In genomic region chr10:116848032-116848911, GRCh38 we compare ENCODE assay signal across 7 cellular contexts. TPM values are rescaled to one million over a fixed set of nuclear protein-coding genes. Genes with fewer than 3 reads are reported as not detected.
DNase-seq lines count a peak whose midpoint lies in the region; ATAC-seq, FAIRE-seq and TF ChIP-seq lines count a peak whose summit lies in the region.

No MANE protein-coding gene starts in this region.

- peak overlapping the region; percentile 95 for H3K27ac Mint-ChIP-seq in MCF 10A (ENCODE audit: low read depth, unreplicated experiment)
- peak overlapping the region; percentile 95 for H3K27ac Mint-ChIP-seq in mesothelial cell of epicardium

- DNase-seq in GM13977 (ENCODE audit: low spot score), result peak; percentile 77
- DNase-seq in MCF 10A (ENCODE audit: unreplicated experiment), result peak; percentile 12
- no peak for DNase-seq in mesothelial cell of epicardium (ENCODE audit: low spot score in 2 of 2, unreplicated experiment in 2 of 2)
- no peak for DNase-seq in posterior vena cava (ENCODE audit: low spot score)
- no peak for DNase-seq in urothelium cell line (ENCODE audit: low spot score)

- no peaks in the 10 kb centered on the region for H3K9me3 Mint-ChIP-seq in MCF 10A (ENCODE audit: unreplicated experiment)
- no peaks in the 10 kb centered on the region for H3K9me3 Mint-ChIP-seq in mesothelial cell of epicardium

- CTCF ChIA-PET in MCF 10A (lab: Yijun Ruan, JAX), result interaction anchor here (0.6 to 1.5 kb wide), 3 partner anchors 319 to 884 kb away, joined by 3 to 8 read pairs (median 4); no protein-coding TSS in a partner anchor

- in situ Hi-C loops in GM13977 (cut with MboI; ENCODE audit: low pct_unique_long_range_greater_than_20kb, low sequenced_read_pairs, unreplicated experiment), result no loop called here

- POLR2A ChIA-PET in MCF 10A (lab: Yijun Ruan, JAX), result interaction anchor here (0.8 to 2.3 kb wide), 7 partner anchors 8 to 319 kb away, joined by 3 to 24 read pairs (median 6); no protein-coding TSS in a partner anchor

- H3K4me3 Mint-ChIP-seq in MCF 10A (ENCODE audit: unreplicated experiment), result peak overlapping the region; percentile 90
- H3K4me3 Mint-ChIP-seq in mesothelial cell of epicardium, result peak overlapping the region; percentile 89

- intact Hi-C loops in MCF 10A (cut with micrococcal nuclease) (loop anchor here (2.0 kb wide), 1 partner anchor 157 kb away; the partner anchor contains the start of gene SHTN1), posterior vena cava (cut with DNase I) (no loop called here)

- H3K4me1 Mint-ChIP-seq in MCF 10A (ENCODE audit: insufficient read depth, unreplicated experiment) (peaks cover 29% of the 10 kb centered on the region), mesothelial cell of epicardium (peaks cover 20% of the 10 kb centered on the region)

- no peaks in the 10 kb centered on the region for H3K36me3 Mint-ChIP-seq in MCF 10A (ENCODE audit: insufficient read depth, unreplicated experiment)
- H3K36me3 Mint-ChIP-seq in mesothelial cell of epicardium, result no peaks in the 10 kb centered on the region

- H3K27me3 Mint-ChIP-seq in MCF 10A (ENCODE audit: insufficient read depth, unreplicated experiment) (no peaks in the 10 kb centered on the region), mesothelial cell of epicardium (ENCODE audit: low read depth) (peaks cover 2% of the 10 kb centered on the region)

- ATAC-seq in GM21367 (IDR thresholded peaks at IDR 0.05; ENCODE audit: unreplicated experiment) (peak; percentile 62), HG03558 (IDR thresholded peaks at IDR 0.05; ENCODE audit: extremely low read depth, unreplicated experiment) (peak; percentile 48)

- no peak for TF ChIP-seq CTCF in GM13977 (IDR thresholded peaks at IDR 0.05; ENCODE audit: extremely low read depth, insufficient read depth, missing control alignments)
- no peak for TF ChIP-seq CTCF in MCF 10A (IDR thresholded peaks at IDR 0.05; ENCODE audit: unreplicated experiment)
- TF ChIP-seq CTCF in mesothelial cell of epicardium (IDR thresholded peaks at IDR 0.05; ENCODE audit: unreplicated experiment), result no peak

- FAIRE-seq in urothelium cell line (lab: Jason Lieb, UNC), result no peak

- no TSS peak for BruUV-seq in MCF 10A (replicated peaks; lab: Mats Ljungman, UMichigan)

RNA-seq across cellular contexts. Expression of gene ENO4, which starts 1.0 kb away (rescaled TPM):
- 0.15 TPM in 1 of 2 replicates, not detected in the other for total RNA-seq in MCF 10A (2022)
- total RNA-seq in mesothelial cell of epicardium, result 0.97 to 2.6 TPM (median 1.9 TPM) in 3 replicates
- total RNA-seq in posterior vena cava, result under 1 TPM in 1 of 2 donors, not detected in 1; 0.32 TPM

Comparison
In these comparisons a context has a peak if more than half of its experiments do, and no peak if none do; other contexts are left out.
1. DNase-seq: peak in GM13977 (single experiment) and MCF 10A (single experiment); none in mesothelial cell of epicardium (0 of 2), posterior vena cava (single experiment) and urothelium cell line (single experiment).